15 cellular contexts compared by ENCODE assay signal in the genomic region with DNA sequence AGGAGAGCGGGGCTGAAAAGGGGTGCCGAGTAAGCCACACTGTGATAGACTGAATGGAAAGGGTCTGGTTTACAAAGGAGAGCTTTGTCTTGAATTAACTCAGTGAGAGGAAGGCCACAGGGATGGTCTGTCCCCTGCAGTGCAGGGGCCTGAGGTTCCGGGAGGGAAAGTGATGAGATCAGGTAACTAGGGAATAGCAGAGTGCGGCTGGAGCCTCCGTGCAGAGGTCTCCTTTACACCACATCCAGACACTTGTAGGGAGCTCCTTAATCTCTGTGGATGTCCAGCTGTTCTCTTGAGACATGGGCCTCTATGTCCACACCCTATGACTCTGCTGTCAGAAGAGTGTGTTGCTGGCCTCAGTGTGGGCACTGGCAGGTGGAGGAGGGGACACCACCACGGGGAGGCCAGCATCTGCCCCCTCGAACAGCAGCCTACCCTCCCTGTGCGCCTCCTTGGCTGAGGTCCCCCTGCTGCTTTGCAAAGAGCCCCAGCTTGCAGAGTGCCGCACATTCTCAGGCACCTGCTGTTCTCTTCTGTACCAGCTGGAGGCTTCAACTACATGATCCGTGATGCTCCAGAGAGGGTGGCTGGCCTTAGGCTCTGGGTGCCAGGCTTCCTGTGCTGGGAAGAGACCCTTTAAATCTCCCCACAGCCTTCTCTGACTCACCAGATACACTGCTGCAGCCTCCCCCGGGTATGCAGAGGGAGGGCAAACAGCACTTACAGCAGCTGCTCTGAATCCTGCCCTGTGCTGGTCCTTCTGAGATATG. TPM values are rescaled to one million over a fixed set of nuclear protein-coding genes. Genes with fewer than 3 reads are reported as not detected.
DNase-seq lines count a peak whose midpoint lies in the region; ATAC-seq and TF ChIP-seq lines count a peak whose summit lies in the region.
"Had no signal": no experiment of that assay in that cellular context is flagged by ENCODE, and none has a peak within 500 bp of the region (broad histone marks: within the 10 kb centered on the region; RNA-seq: fewer than 3 reads in every experiment).

No MANE protein-coding gene starts in this region.

- 0 out of 2 replicates have a peak, but pooled peaks have one; percentile 4 for TF ChIP-seq CTCF in AG04450 (IDR thresholded peaks at IDR 0.05; ENCODE audit: low read depth, low read length)
- no peak for TF ChIP-seq CTCF in WTC11 (IDR thresholded peaks at IDR 0.05)

- H3K4me3 Mint-ChIP-seq in WTC11 = peak overlapping the region; percentile 30
- H3K4me3 Mint-ChIP-seq: CD4-positive, CD25-positive, alpha-beta regulatory T cell; stimulated activated naive B cell treated with anti-CD40 and anti-IgM and Interleukin-4, amounts not matched to agents 10 μg/mL and 1 μg/mL and 100 μg/mL, for 72 hours had no signal

- POLR2A ChIA-PET in AG04450 (lab: Yijun Ruan, JAX) (no interaction called here), WTC11 (lab: Charles Lee) (interaction anchor here (0.5 to 1.1 kb wide), 3 partner anchors 26 to 73 kb away, joined by 3 to 4 read pairs (median 3); a partner anchor contains a TSS)

- ATAC-seq in WTC11 = peak; percentile 88
- ATAC-seq in HG03097 (IDR thresholded peaks at IDR 0.05; ENCODE audit: low FRiP score, unreplicated experiment) = no peak
- ATAC-seq: psoas muscle; stimulated activated naive B cell treated with anti-CD40 and anti-IgM and Interleukin-4, amounts not matched to agents 10 μg/mL and 1 μg/mL and 100 μg/mL, for 72 hours had no signal

- H3K27me3 ChIP-seq in AG04450 (ENCODE audit: control insufficient read depth, insufficient read depth, low read length) (no peaks in the 10 kb centered on the region), H7 (ENCODE audit: control insufficient read depth, insufficient read depth, low read length) (no peaks in the 10 kb centered on the region)

- H3K36me3 ChIP-seq in H7 (replicated peaks; ENCODE audit: control insufficient read depth, insufficient read depth, low read length) = peaks cover 19% of the 10 kb centered on the region

- H3K27ac ChIP-seq in AG04450 (ENCODE audit: low read depth, low read length) = no peak overlapping the region
- H3K27ac ChIP-seq: coronary artery, HL-60, psoas muscle had no signal

- H3K27ac Mint-ChIP-seq in WTC11 = peak overlapping the region; percentile 44
- H3K27ac Mint-ChIP-seq: stimulated activated naive B cell treated with anti-CD40 and anti-IgM and Interleukin-4, amounts not matched to agents 10 μg/mL and 1 μg/mL and 100 μg/mL, for 72 hours had no signal

- peaks cover 35% of the 10 kb centered on the region for H3K4me1 Mint-ChIP-seq in WTC11
- H3K4me1 Mint-ChIP-seq: stimulated activated naive B cell treated with anti-CD40 and anti-IgM and Interleukin-4, amounts not matched to agents 10 μg/mL and 1 μg/mL and 100 μg/mL, for 72 hours had no signal

- H3K36me3 Mint-ChIP-seq in WTC11 = peaks cover 33% of the 10 kb centered on the region
- H3K36me3 Mint-ChIP-seq: stimulated activated naive B cell treated with anti-CD40 and anti-IgM and Interleukin-4, amounts not matched to agents 10 μg/mL and 1 μg/mL and 100 μg/mL, for 72 hours had no signal

- DNase-seq in AG04450 (ENCODE audit: low read depth, low spot score) (no peak), H7 (peak; percentile 86), WTC11 (ENCODE audit: low spot score) (peak; percentile 54), iPS-NIHi7 (ENCODE audit: extremely low spot score) (peak; percentile 39), NCI-H526 treated with DMSO at 0.1 percent for 48 hours (lab: John Stamatoyannopoulos, UW) (no peak), HuH-7.5 (ENCODE audit: low spot score) (no peak), AG08395 (ENCODE audit: low spot score) (no peak)
- DNase-seq: CD4-positive, CD25-positive, alpha-beta regulatory T cell; MV-4-11; NCI-H446 treated with DMSO at 0.1 percent for 48 hours; psoas muscle; stimulated activated naive B cell treated with anti-CD40 and anti-IgM and Interleukin-4, amounts not matched to agents 10 μg/mL and 1 μg/mL and 100 μg/mL, for 72 hours had no signal

- H3K4me3 ChIP-seq in AG04450 (ENCODE audit: low read depth, low read length) = no peak overlapping the region
- H3K4me3 ChIP-seq in H7 (ENCODE audit: insufficient read depth, low read depth, low read length) = no peak overlapping the region
- H3K4me3 ChIP-seq: coronary artery, psoas muscle had no signal

- H3K9me3 Mint-ChIP-seq in WTC11 = no peaks in the 10 kb centered on the region
- H3K9me3 Mint-ChIP-seq: CD4-positive, CD25-positive, alpha-beta regulatory T cell; stimulated activated naive B cell treated with anti-CD40 and anti-IgM and Interleukin-4, amounts not matched to agents 10 μg/mL and 1 μg/mL and 100 μg/mL, for 72 hours had no signal

- H3K9me3 ChIP-seq in AG04450 (ENCODE audit: control insufficient read depth, insufficient read depth, low read length) = no peaks in the 10 kb centered on the region
- H3K9me3 ChIP-seq: psoas muscle had no signal

- no peaks in the 10 kb centered on the region for H3K27me3 Mint-ChIP-seq in WTC11 (ENCODE audit: low read depth)
- H3K27me3 Mint-ChIP-seq: CD4-positive, CD25-positive, alpha-beta regulatory T cell; stimulated activated naive B cell treated with anti-CD40 and anti-IgM and Interleukin-4, amounts not matched to agents 10 μg/mL and 1 μg/mL and 100 μg/mL, for 72 hours had no signal

- CTCF ChIA-PET in AG04450 (lab: Charles Lee) (interaction anchor here (1.3 kb wide), 1 partner anchor 26 kb away, joined by 3 read pairs; a partner anchor contains a TSS), WTC11 (lab: Charles Lee) (interaction anchor here (0.5 to 4.0 kb wide), 17 partner anchors 11 to 155 kb away, joined by 3 to 30 read pairs (median 5); a partner anchor contains a TSS)

TF ChIP-seq in WTC11, 78 proteins besides CTCF, POLR2A, EP300 and RAD21 (continues in another document):
- TF ChIP-seq, protein P1, sequence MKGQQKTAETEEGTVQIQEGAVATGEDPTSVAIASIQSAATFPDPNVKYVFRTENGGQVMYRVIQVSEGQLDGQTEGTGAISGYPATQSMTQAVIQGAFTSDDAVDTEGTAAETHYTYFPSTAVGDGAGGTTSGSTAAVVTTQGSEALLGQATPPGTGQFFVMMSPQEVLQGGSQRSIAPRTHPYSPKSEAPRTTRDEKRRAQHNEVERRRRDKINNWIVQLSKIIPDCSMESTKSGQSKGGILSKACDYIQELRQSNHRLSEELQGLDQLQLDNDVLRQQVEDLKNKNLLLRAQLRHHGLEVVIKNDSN (CRISPR knock-in tag; IDR thresholded peaks at IDR 0.05) = no peak
- TF ChIP-seq, protein P2, sequence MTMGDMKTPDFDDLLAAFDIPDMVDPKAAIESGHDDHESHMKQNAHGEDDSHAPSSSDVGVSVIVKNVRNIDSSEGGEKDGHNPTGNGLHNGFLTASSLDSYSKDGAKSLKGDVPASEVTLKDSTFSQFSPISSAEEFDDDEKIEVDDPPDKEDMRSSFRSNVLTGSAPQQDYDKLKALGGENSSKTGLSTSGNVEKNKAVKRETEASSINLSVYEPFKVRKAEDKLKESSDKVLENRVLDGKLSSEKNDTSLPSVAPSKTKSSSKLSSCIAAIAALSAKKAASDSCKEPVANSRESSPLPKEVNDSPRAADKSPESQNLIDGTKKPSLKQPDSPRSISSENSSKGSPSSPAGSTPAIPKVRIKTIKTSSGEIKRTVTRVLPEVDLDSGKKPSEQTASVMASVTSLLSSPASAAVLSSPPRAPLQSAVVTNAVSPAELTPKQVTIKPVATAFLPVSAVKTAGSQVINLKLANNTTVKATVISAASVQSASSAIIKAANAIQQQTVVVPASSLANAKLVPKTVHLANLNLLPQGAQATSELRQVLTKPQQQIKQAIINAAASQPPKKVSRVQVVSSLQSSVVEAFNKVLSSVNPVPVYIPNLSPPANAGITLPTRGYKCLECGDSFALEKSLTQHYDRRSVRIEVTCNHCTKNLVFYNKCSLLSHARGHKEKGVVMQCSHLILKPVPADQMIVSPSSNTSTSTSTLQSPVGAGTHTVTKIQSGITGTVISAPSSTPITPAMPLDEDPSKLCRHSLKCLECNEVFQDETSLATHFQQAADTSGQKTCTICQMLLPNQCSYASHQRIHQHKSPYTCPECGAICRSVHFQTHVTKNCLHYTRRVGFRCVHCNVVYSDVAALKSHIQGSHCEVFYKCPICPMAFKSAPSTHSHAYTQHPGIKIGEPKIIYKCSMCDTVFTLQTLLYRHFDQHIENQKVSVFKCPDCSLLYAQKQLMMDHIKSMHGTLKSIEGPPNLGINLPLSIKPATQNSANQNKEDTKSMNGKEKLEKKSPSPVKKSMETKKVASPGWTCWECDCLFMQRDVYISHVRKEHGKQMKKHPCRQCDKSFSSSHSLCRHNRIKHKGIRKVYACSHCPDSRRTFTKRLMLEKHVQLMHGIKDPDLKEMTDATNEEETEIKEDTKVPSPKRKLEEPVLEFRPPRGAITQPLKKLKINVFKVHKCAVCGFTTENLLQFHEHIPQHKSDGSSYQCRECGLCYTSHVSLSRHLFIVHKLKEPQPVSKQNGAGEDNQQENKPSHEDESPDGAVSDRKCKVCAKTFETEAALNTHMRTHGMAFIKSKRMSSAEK (CRISPR knock-in tag; IDR thresholded peaks at IDR 0.05; ENCODE audit: borderline replicate concordance) = no peak
- TF ChIP-seq SOX15 (CRISPR knock-in tag; IDR thresholded peaks at IDR 0.05) = no peak
- TF ChIP-seq, protein P3, sequence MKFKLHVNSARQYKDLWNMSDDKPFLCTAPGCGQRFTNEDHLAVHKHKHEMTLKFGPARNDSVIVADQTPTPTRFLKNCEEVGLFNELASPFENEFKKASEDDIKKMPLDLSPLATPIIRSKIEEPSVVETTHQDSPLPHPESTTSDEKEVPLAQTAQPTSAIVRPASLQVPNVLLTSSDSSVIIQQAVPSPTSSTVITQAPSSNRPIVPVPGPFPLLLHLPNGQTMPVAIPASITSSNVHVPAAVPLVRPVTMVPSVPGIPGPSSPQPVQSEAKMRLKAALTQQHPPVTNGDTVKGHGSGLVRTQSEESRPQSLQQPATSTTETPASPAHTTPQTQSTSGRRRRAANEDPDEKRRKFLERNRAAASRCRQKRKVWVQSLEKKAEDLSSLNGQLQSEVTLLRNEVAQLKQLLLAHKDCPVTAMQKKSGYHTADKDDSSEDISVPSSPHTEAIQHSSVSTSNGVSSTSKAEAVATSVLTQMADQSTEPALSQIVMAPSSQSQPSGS (CRISPR knock-in tag; IDR thresholded peaks at IDR 0.05; ENCODE audit: borderline replicate concordance, low read depth) = no peak

RNA-seq across cellular contexts. Expression of a gene that starts 25.9 kb away (rescaled TPM):
- polyA plus RNA-seq in AG04450 (2011; rRNA removed) = 10.9 and 13.1 TPM in 2 replicates
- polyA minus RNA-seq in AG04450 (2011; rRNA and poly(A)+ RNA removed) = 17.6 and 19.3 TPM in 2 replicates
- 15.4 and 20.6 TPM in 2 replicates for total RNA-seq in H7 (2014; rRNA removed; shearing (Covaris generic))
- total RNA-seq in WTC11 (2021) = 44.1 to 52.9 TPM (median 44.6 TPM) in 3 replicates

RNA-seq across cellular contexts. Expression of a gene that starts 29.1 kb away (rescaled TPM):
- polyA plus RNA-seq in AG04450 (2011; rRNA removed) = 43.0 and 46.6 TPM in 2 replicates
- 49.1 and 59.9 TPM in 2 replicates for polyA minus RNA-seq in AG04450 (2011; rRNA and poly(A)+ RNA removed)
- 30.2 and 44.8 TPM in 2 replicates for total RNA-seq in H7 (2014; rRNA removed; shearing (Covaris generic))
- total RNA-seq in WTC11 (2021) = 83.2 to 86.4 TPM (median 86.3 TPM) in 3 replicates

Comparison
In these comparisons a context has a peak if more than half of its experiments do, and no peak if none do; other contexts are left out.
1. DNase-seq: peak in H7 (single experiment), WTC11 (single experiment) and iPS-NIHi7 (single experiment); none in AG04450 (single experiment), NCI-H526 treated with DMSO at 0.1 percent for 48 hours (single experiment), HuH-7.5 (single experiment) and AG08395 (single experiment).